ENCODE assay signal across 8 cellular contexts in the genomic region with DNA sequence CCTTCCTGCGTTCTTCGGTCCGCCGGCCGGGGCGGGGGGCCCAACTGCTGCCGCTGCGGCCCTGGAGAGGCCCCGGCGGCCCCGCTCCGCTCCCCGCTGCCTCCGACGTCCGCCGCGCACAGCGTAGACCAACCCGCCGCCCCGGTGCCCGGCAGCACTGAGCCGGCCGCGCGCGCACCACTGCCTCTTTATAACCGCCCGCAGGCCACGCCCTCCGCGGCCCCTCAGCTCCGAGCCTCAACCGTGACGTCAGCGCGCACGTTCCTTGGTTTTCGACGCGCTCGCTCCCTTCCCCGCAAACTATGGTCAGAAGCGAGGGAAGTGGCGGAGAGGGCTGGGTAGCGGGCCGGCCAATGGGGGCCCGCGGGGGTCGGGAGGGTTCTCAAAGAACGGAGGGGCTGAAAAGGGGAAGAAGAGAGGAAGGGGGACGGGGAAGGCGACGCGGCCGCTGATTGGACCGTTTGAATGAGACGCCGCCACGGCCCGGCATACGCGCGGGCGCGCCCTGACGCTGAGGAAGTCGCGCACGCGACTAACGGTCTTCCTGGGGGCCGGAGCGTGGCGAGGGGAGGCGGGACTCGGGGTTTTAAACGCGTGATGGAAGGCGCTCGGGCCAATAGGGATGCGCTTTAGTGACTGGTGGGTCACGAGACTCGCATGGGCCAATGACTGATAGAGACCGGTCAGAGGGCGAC. TPM values are rescaled to one million over a fixed set of nuclear protein-coding genes. Genes with fewer than 3 reads are reported as not detected.
DNase-seq lines count a peak whose midpoint lies in the region; ATAC-seq and FAIRE-seq lines count a peak whose summit lies in the region.

Gene UBE2S, minus strand, starts transcription at position 164 of the 695 bp plus-strand sequence. CDS start 199 bp downstream, outside the sequence.

- peak within 1 kb of the TSS; percentile 38 for H2AK5ac ChIP-seq in mesenchymal stem cell (ENCODE audit: low read length, severe bottlenecking)

- H3K79me1 ChIP-seq in mesenchymal stem cell (replicated peaks; ENCODE audit: low read length, poor library complexity, severe bottlenecking) = peaks cover 2% of the 10 kb centered on the region

- peak within 1 kb of the TSS; percentile 72 for H2AFZ ChIP-seq in mesenchymal stem cell (ENCODE audit: low read depth, low read length)

- H3K9ac ChIP-seq in mesenchymal stem cell (ENCODE audit: low read length) = peak within 1 kb of the TSS; percentile 95

- peaks cover 25 to 33% of the 10 kb centered on the region in 2 experiments for H3K36me3 ChIP-seq in mesenchymal stem cell (ENCODE audit: control insufficient read depth in 1 of 2, insufficient read depth in 2 of 2, low read depth in 1 of 2, low read length in 2 of 2)

- peaks cover 0 to 2% of the 10 kb centered on the region in 2 donors for H3K9me3 Mint-ChIP-seq in effector memory CD8-positive, alpha-beta T cell

- H3K14ac ChIP-seq in mesenchymal stem cell (ENCODE audit: low read length in 2 of 2) = peak within 1 kb of the TSS in 1 of 2 experiments; percentile 68

- H3K4me3 ChIP-seq in mesenchymal stem cell (ENCODE audit: insufficient read depth in 1 of 2, low read depth in 1 of 2, low read length in 2 of 2) = peak within 1 kb of the TSS; percentile 83 to 90

- H3K36me3 Mint-ChIP-seq in effector memory CD8-positive, alpha-beta T cell (ENCODE audit: insufficient read depth) = peaks cover 56% of the 10 kb centered on the region

- DNase-seq in COLO829 (ENCODE audit: low spot score) = peak; percentile 100
- DNase-seq in HTR-8/SVneo (ENCODE audit: insufficient read length, low spot score) = peak; percentile 99
- DNase-seq in NOMO-1 treated with dmso at 0.1 percent for 144 hours (lab: John Stamatoyannopoulos, UW; ENCODE audit: unreplicated experiment) = peak; percentile 99
- DNase-seq in activated CD8-positive, alpha-beta memory T cell treated with anti-CD3 and anti-CD28 coated beads for 48 hours (ENCODE audit: low read depth in 2 of 3, low spot score in 2 of 3) = peak; percentile 87 to 94 (median 93)
- peak; percentile 93 to 95 (median 94) for DNase-seq in effector memory CD8-positive, alpha-beta T cell
- peak; percentile 100 for DNase-seq in mesenchymal stem cell
- DNase-seq in stimulated activated CD8-positive, alpha-beta memory T cell treated with anti-CD3 and anti-CD28 coated beads, Interleukin-12 subunit alpha, Interleukin-12 subunit beta, amount 100 ng/mL, for 4 hours (ENCODE audit: low read depth) = peak; percentile 93

- under 1% methylated on average over 87 of the region's 87 CpGs for WGBS in mesenchymal stem cell

- peak within 1 kb of the TSS; percentile 100 for H4K8ac ChIP-seq in mesenchymal stem cell (ENCODE audit: low read length)

- peaks cover 19% of the 10 kb centered on the region for H3K4me1 ChIP-seq in mesenchymal stem cell (ENCODE audit: control insufficient read depth, insufficient read depth, low read depth, low read length)

- no peaks in the 10 kb centered on the region for H3K9me3 ChIP-seq in mesenchymal stem cell (ENCODE audit: control insufficient read depth, low read length)

- H3K27ac Mint-ChIP-seq in effector memory CD8-positive, alpha-beta T cell = peak within 1 kb of the TSS; percentile 98 to 100

- peak within 1 kb of the TSS; percentile 85 to 91 for H3K4me3 Mint-ChIP-seq in effector memory CD8-positive, alpha-beta T cell

- H3K27me3 ChIP-seq in mesenchymal stem cell (ENCODE audit: control insufficient read depth in 1 of 2, insufficient read depth in 1 of 2, low read length in 2 of 2) = no peaks in the 10 kb centered on the region

- peak within 1 kb of the TSS in 1 of 2 experiments; percentile 85 for H3K23ac ChIP-seq in mesenchymal stem cell (ENCODE audit: low read length in 2 of 2)

- H3K4me2 ChIP-seq in mesenchymal stem cell (ENCODE audit: low read length, poor library complexity, severe bottlenecking) = peak within 1 kb of the TSS; percentile 85

- peak within 1 kb of the TSS; percentile 96 for H3K27ac ChIP-seq in mesenchymal stem cell (ENCODE audit: low read length, poor library complexity, severe bottlenecking)

- H3K4me1 Mint-ChIP-seq in effector memory CD8-positive, alpha-beta T cell (ENCODE audit: low read depth in 2 of 2) = peaks cover 20 to 25% of the 10 kb centered on the region in 2 donors

- peak within 1 kb of the TSS; percentile 93 to 98 for H3K18ac ChIP-seq in mesenchymal stem cell (ENCODE audit: low read depth in 1 of 2, low read length in 2 of 2)

- H3K4ac ChIP-seq in mesenchymal stem cell (ENCODE audit: low read depth in 1 of 2, low read length in 2 of 2) = peak within 1 kb of the TSS; percentile 69 to 80

- peak within 1 kb of the TSS; percentile 99 for H4K91ac ChIP-seq in mesenchymal stem cell (ENCODE audit: low read length)

- no peaks in the 10 kb centered on the region for H3K27me3 Mint-ChIP-seq in effector memory CD8-positive, alpha-beta T cell

- H2BK12ac ChIP-seq in mesenchymal stem cell (ENCODE audit: low read length in 2 of 2) = peak within 1 kb of the TSS; percentile 1 to 23

- FAIRE-seq in HTR-8/SVneo (lab: Jason Lieb, UNC) = peak; percentile 89

- H2BK15ac ChIP-seq in mesenchymal stem cell (ENCODE audit: low read depth, poor library complexity, severe bottlenecking) = peak within 1 kb of the TSS; percentile 66

- peak; percentile 69 for ATAC-seq in GM21367 (IDR thresholded peaks at IDR 0.05; ENCODE audit: unreplicated experiment)
- peak; percentile 89 for ATAC-seq in effector memory CD8-positive, alpha-beta T cell (replicated peaks)

- peak within 1 kb of the TSS; percentile 93 for H2BK120ac ChIP-seq in mesenchymal stem cell (ENCODE audit: low read depth, low read length)

- H2BK5ac ChIP-seq in mesenchymal stem cell (ENCODE audit: low read depth, low read length, poor library complexity, severe bottlenecking) = peak within 1 kb of the TSS; percentile 96

RNA-seq across cellular contexts. Expression of gene UBE2S, which starts in this region (rescaled TPM):
- 46.0 TPM for polyA plus RNA-seq in mesenchymal stem cell (2013, experiment 1 of 2)
- polyA plus RNA-seq in mesenchymal stem cell (2013, experiment 2 of 2) = 46.4 TPM

Comparison
In these comparisons a context has a peak if more than half of its experiments do, and no peak if none do; other contexts are left out.
1. Peak in every context shown above with its lines: DNase-seq, ATAC-seq, H3K4me3 ChIP-seq and H3K27ac ChIP-seq.